In genomic region chr15:68484696-68485400, GRCh38 we compare ENCODE assay signal across 12 cellular contexts. TPM values are rescaled to one million over a fixed set of nuclear protein-coding genes. Genes with fewer than 3 reads are reported as not detected.
DNase-seq lines count a peak whose midpoint lies in the region; ATAC-seq and TF ChIP-seq lines count a peak whose summit lies in the region.
"Had no signal": no experiment of that assay in that cellular context is flagged by ENCODE, and none has a peak within 500 bp of the region (broad histone marks: within the 10 kb centered on the region; RNA-seq: fewer than 3 reads in every experiment).

No MANE protein-coding gene starts in this region.

- H3K9me3 Mint-ChIP-seq in HFFc6 (no peaks in the 10 kb centered on the region), nephron progenitor cell (no peaks in the 10 kb centered on the region)

- no peaks in the 10 kb centered on the region for H3K79me2 ChIP-seq in ACC112 (ENCODE audit: control insufficient read depth, insufficient read depth, low read length, unreplicated experiment)

- H2AFZ ChIP-seq in ACC112 (ENCODE audit: low read length, unreplicated experiment) = peak overlapping the region; percentile 92

- H3K27me3 Mint-ChIP-seq in HFFc6 (ENCODE audit: insufficient read depth) (peaks cover 29% of the 10 kb centered on the region), nephron progenitor cell (ENCODE audit: low read depth, poor library complexity) (peaks cover 14% of the 10 kb centered on the region)

- no peaks in the 10 kb centered on the region for H3K36me3 Mint-ChIP-seq in HFFc6 (ENCODE audit: low read depth)
- H3K36me3 Mint-ChIP-seq in nephron progenitor cell (ENCODE audit: low read depth) = no peaks in the 10 kb centered on the region

- H3K4me3 ChIP-seq in ACC112 (ENCODE audit: low read depth, low read length) = peak overlapping the region; percentile 69
- H3K4me3 ChIP-seq in choroid plexus epithelial cell (ENCODE audit: low read depth, low read length) = no peak overlapping the region

- 0 out of 2 replicates have a peak, but pooled peaks cover 5% of the 10 kb centered on the region for H3K27me3 ChIP-seq in ACC112 (ENCODE audit: insufficient read depth, low read length)

- DNase-seq in HFFc6 (peak; percentile 63), choroid plexus epithelial cell (ENCODE audit: low read depth) (peak; percentile 46), nephron progenitor cell (peak; percentile 31), GOT3 (lab: John Stamatoyannopoulos, UW) (no peak), OCI-M2 (lab: John Stamatoyannopoulos, UW; ENCODE audit: unreplicated experiment) (no peak)
- DNase-seq in stimulated activated CD8-positive, alpha-beta memory T cell treated with anti-CD3 and anti-CD28 coated beads, Interleukin-4, amount 100 ng/mL, for 48 hours = no peak
- DNase-seq: NCI-H2081; stimulated activated CD4-positive, alpha-beta T cell treated with anti-CD3 and anti-CD28 coated beads, Interleukin-2, amount 100 ng/mL, for 48 hours; substantia nigra had no signal

- no peaks in the 10 kb centered on the region; the same call in 1 of the 2 replicates for H3K36me3 ChIP-seq in ACC112 (ENCODE audit: insufficient read depth, low read length)
- H3K36me3 ChIP-seq: neutrophil had no signal

- H3K27ac Mint-ChIP-seq in HFFc6 (peak overlapping the region; percentile 69), nephron progenitor cell (no peak overlapping the region)

- ATAC-seq in HG03135 (IDR thresholded peaks at IDR 0.05; ENCODE audit: unreplicated experiment) = no peak

- H3K4me1 Mint-ChIP-seq in HFFc6 (ENCODE audit: low read depth) (peaks cover 42% of the 10 kb centered on the region), nephron progenitor cell (peaks cover 34% of the 10 kb centered on the region)

- H3K27ac ChIP-seq in ACC112 (ENCODE audit: low read depth, low read length) = peak overlapping the region; percentile 83
- H3K27ac ChIP-seq: neutrophil had no signal

- H3K4me3 Mint-ChIP-seq in HFFc6 = peak overlapping the region; percentile 70
- no peak overlapping the region for H3K4me3 Mint-ChIP-seq in nephron progenitor cell

- peaks cover 37% of the 10 kb centered on the region for H3K4me1 ChIP-seq in ACC112 (ENCODE audit: control insufficient read depth, insufficient read depth, low read length, unreplicated experiment)

- TF ChIP-seq CTCF in HFFc6 (IDR thresholded peaks at IDR 0.05) (no peak), choroid plexus epithelial cell (conservative IDR thresholded peaks at IDR 0.05; ENCODE audit: low read depth, low read length) (no peak), nephron progenitor cell (IDR thresholded peaks at IDR 0.05) (no peak)

RNA-seq across cellular contexts. Expression of gene ITGA11, which starts 52.9 kb away (rescaled TPM):
- 1 to 10 TPM; 1.2 to 2.1 (median 1.4) TPM for total RNA-seq in HFFc6 (2021; fragmentation: NEBNext Ultra II Directional; extraction: Animal tissue kit (Norgen Biotek cat#: 25700))

Comparison
In these comparisons a context has a peak if more than half of its experiments do, and no peak if none do; other contexts are left out.
1. DNase-seq: peak in HFFc6 (single experiment), choroid plexus epithelial cell (single experiment) and nephron progenitor cell (single experiment); none in stimulated activated CD8-positive, alpha-beta memory T cell treated with anti-CD3 and anti-CD28 coated beads, Interleukin-4, amount 100 ng/mL, for 48 hours (single experiment), GOT3 (single experiment) and OCI-M2 (single experiment).